Comparison of ENCODE assay signal across 37 cellular contexts in genomic region chr14:84410344-84410743, GRCh38.
"Had no signal": no experiment of that assay in that cellular context is flagged by ENCODE, and none has a peak within 500 bp of the region (broad histone marks: within the 10 kb centered on the region; RNA-seq: fewer than 3 reads in every experiment).

No MANE protein-coding gene starts in this region.

- H3K36me3 ChIP-seq: adrenal gland, ascending aorta, brain microvascular endothelial cell, breast epithelium, cardiac muscle cell had no signal

- H3K9me3 ChIP-seq: adrenal gland, ascending aorta had no signal

- H3K36me3 Mint-ChIP-seq: activated naive CD4-positive, alpha-beta T cell treated with anti-CD3 and anti-CD28 coated beads, Interleukin-2, amount 10 ng/mL, durations not matched to agents 7 days and 5 days; activated naive CD4-positive, alpha-beta T cell treated with anti-CD3 and anti-CD28 coated beads, Interleukin-2, amount 50 U/mL, for 24 hours; activated naive CD4-positive, alpha-beta T cell treated with anti-CD3 and anti-CD28 coated beads, Interleukin-2, amount 50 U/mL, for 72 hours; activated naive CD8-positive, alpha-beta T cell; activated naive CD8-positive, alpha-beta T cell treated with anti-CD3 and anti-CD28 coated beads for 36 hours; activated naive CD8-positive, alpha-beta T cell treated with anti-CD3 and anti-CD28 coated beads, Interleukin-2, amount 10 ng/mL, durations not matched to agents 7 days and 5 days had no signal

- H3K4me3 ChIP-seq: adrenal gland, ascending aorta, breast epithelium, cardiac muscle cell had no signal

- H3K27me3 ChIP-seq: adrenal gland, ascending aorta, brain microvascular endothelial cell, breast epithelium, cardiac muscle cell had no signal

- H3K4me3 Mint-ChIP-seq: activated naive CD4-positive, alpha-beta T cell treated with anti-CD3 and anti-CD28 coated beads for 36 hours; activated naive CD4-positive, alpha-beta T cell treated with anti-CD3 and anti-CD28 coated beads, Interleukin-2, amount 10 ng/mL, durations not matched to agents 7 days and 5 days; activated naive CD4-positive, alpha-beta T cell treated with anti-CD3 and anti-CD28 coated beads, Interleukin-2, amount 50 U/mL, for 24 hours; activated naive CD8-positive, alpha-beta T cell; activated naive CD8-positive, alpha-beta T cell treated with anti-CD3 and anti-CD28 coated beads for 36 hours; activated naive CD8-positive, alpha-beta T cell treated with anti-CD3 and anti-CD28 coated beads, Interleukin-2, amount 10 ng/mL, durations not matched to agents 7 days and 5 days; activated naive CD8-positive, alpha-beta T cell treated with anti-CD3 and anti-CD28 coated beads, Interleukin-2, amount 50 U/mL, for 24 hours; activated T-cell treated with anti-CD3 and anti-CD28 coated beads, Interleukin-2, amount 50 U/mL, for 24 hours; activated T-cell treated with anti-CD3 and anti-CD28 coated beads, Interleukin-2, amount 50 U/mL, for 4 hours; activated T-cell treated with anti-CD3 and anti-CD28 coated beads, Interleukin-2, amount 50 U/mL, for 72 hours; activated T-helper 1 cell treated with anti-CD3 and anti-CD28 coated beads, Interleukin-12 subunit alpha, Interleukin-12 subunit beta, Interleukin-2, Interleukin-4 antibody, amounts not matched to agents 30 ng/mL and 10 ng/mL and 1 ng/mL, durations not matched to agents 14 hours and 24 hours and 36 hours; activated T-helper 17 cell treated with anti-CD3 and anti-CD28 coated beads, Interleukin-2, amount 50 U/mL, for 72 hours; brain; central memory CD8-positive, alpha-beta T cell had no signal

- H3K4me1 ChIP-seq: ascending aorta, breast epithelium had no signal

- DNase-seq: activated effector memory CD4-positive, alpha-beta T cell treated with anti-CD3 and anti-CD28 coated beads, Interleukin-2, amount 50 U/mL, for 16 hours; activated effector memory CD4-positive, alpha-beta T cell treated with Interleukin-2 at 50 U/mL for 16 hours; activated gamma-delta T cell; activated gamma-delta T cell treated with Interleukin-2 at 50 U/mL for 16 hours; activated naive CD4-positive, alpha-beta T cell; activated naive CD4-positive, alpha-beta T cell treated with anti-CD3 and anti-CD28 coated beads for 36 hours; activated naive CD4-positive, alpha-beta T cell treated with anti-CD3 and anti-CD28 coated beads, Interleukin-2, amount 10 ng/mL, durations not matched to agents 7 days and 5 days; activated naive CD4-positive, alpha-beta T cell treated with anti-CD3 and anti-CD28 coated beads, Interleukin-2, amount 50 U/mL, for 16 hours; activated naive CD4-positive, alpha-beta T cell treated with Interleukin-2 at 50 U/mL for 16 hours; activated naive CD8-positive, alpha-beta T cell treated with anti-CD3 and anti-CD28 coated beads for 36 hours; activated naive CD8-positive, alpha-beta T cell treated with anti-CD3 and anti-CD28 coated beads, Interleukin-2, amount 10 ng/mL, durations not matched to agents 7 days and 5 days; activated naive CD8-positive, alpha-beta T cell treated with anti-CD3 and anti-CD28 coated beads, Interleukin-2, amount 50 U/mL, for 24 hours; activated T-cell treated with anti-CD3 and anti-CD28 coated beads, Interleukin-2, amount 50 U/mL, for 1 hour; activated T-cell treated with anti-CD3 and anti-CD28 coated beads, Interleukin-2, amount 50 U/mL, for 24 hours; activated T-cell treated with anti-CD3 and anti-CD28 coated beads, Interleukin-2, amount 50 U/mL, for 4 hours; activated T-cell treated with anti-CD3 and anti-CD28 coated beads, Interleukin-2, amount 50 U/mL, for 48 hours; activated T-cell treated with anti-CD3 and anti-CD28 coated beads, Interleukin-2, amount 50 U/mL, for 72 hours; adrenal gland; amniotic stem cell; amygdala; anterior cingulate cortex; aorta; brain microvascular endothelial cell; caudate nucleus; central memory CD4-positive, alpha-beta T cell; cerebellar nuclear complex had no signal

- H3K4me1 Mint-ChIP-seq: activated naive CD4-positive, alpha-beta T cell treated with anti-CD3 and anti-CD28 coated beads, Interleukin-2, amount 10 ng/mL, durations not matched to agents 7 days and 5 days; activated naive CD4-positive, alpha-beta T cell treated with anti-CD3 and anti-CD28 coated beads, Interleukin-2, amount 50 U/mL, for 24 hours; activated naive CD8-positive, alpha-beta T cell treated with anti-CD3 and anti-CD28 coated beads for 36 hours; activated naive CD8-positive, alpha-beta T cell treated with anti-CD3 and anti-CD28 coated beads, Interleukin-2, amount 10 ng/mL, durations not matched to agents 7 days and 5 days; activated naive CD8-positive, alpha-beta T cell treated with anti-CD3 and anti-CD28 coated beads, Interleukin-2, amount 50 U/mL, for 24 hours; activated T-helper 17 cell treated with anti-CD3 and anti-CD28 coated beads, Interleukin-2, amount 50 U/mL, for 72 hours; brain; central memory CD8-positive, alpha-beta T cell had no signal

- H3K27me3 Mint-ChIP-seq: activated naive CD4-positive, alpha-beta T cell treated with anti-CD3 and anti-CD28 coated beads, Interleukin-2, amount 10 ng/mL, durations not matched to agents 7 days and 5 days; activated naive CD4-positive, alpha-beta T cell treated with anti-CD3 and anti-CD28 coated beads, Interleukin-2, amount 50 U/mL, for 24 hours; activated naive CD8-positive, alpha-beta T cell; activated naive CD8-positive, alpha-beta T cell treated with anti-CD3 and anti-CD28 coated beads for 36 hours; activated naive CD8-positive, alpha-beta T cell treated with anti-CD3 and anti-CD28 coated beads, Interleukin-2, amount 10 ng/mL, durations not matched to agents 7 days and 5 days; activated naive CD8-positive, alpha-beta T cell treated with anti-CD3 and anti-CD28 coated beads, Interleukin-2, amount 50 U/mL, for 24 hours; activated T-cell treated with anti-CD3 and anti-CD28 coated beads, Interleukin-2, amount 50 U/mL, for 24 hours; activated T-helper 17 cell treated with anti-CD3 and anti-CD28 coated beads, Interleukin-2, amount 50 U/mL, for 72 hours; central memory CD8-positive, alpha-beta T cell had no signal

- ATAC-seq: activated naive CD4-positive, alpha-beta T cell treated with anti-CD3 and anti-CD28 coated beads, Interleukin-2, amount 50 U/mL, for 72 hours; activated naive CD8-positive, alpha-beta T cell treated with anti-CD3 and anti-CD28 coated beads, Interleukin-2, amount 50 U/mL, for 24 hours; activated T-cell treated with anti-CD3 and anti-CD28 coated beads, Interleukin-2, amount 50 U/mL, for 4 hours; activated T-cell treated with anti-CD3 and anti-CD28 coated beads, Interleukin-2, amount 50 U/mL, for 72 hours; activated T-helper 17 cell treated with anti-CD3 and anti-CD28 coated beads, Interleukin-2, amount 50 U/mL, for 72 hours had no signal

- H3K27ac Mint-ChIP-seq: activated naive CD4-positive, alpha-beta T cell treated with anti-CD3 and anti-CD28 coated beads for 36 hours; activated naive CD4-positive, alpha-beta T cell treated with anti-CD3 and anti-CD28 coated beads, Interleukin-2, amount 10 ng/mL, durations not matched to agents 7 days and 5 days; activated naive CD4-positive, alpha-beta T cell treated with anti-CD3 and anti-CD28 coated beads, Interleukin-2, amount 50 U/mL, for 24 hours; activated naive CD4-positive, alpha-beta T cell treated with anti-CD3 and anti-CD28 coated beads, Interleukin-2, amount 50 U/mL, for 72 hours; activated naive CD8-positive, alpha-beta T cell; activated naive CD8-positive, alpha-beta T cell treated with anti-CD3 and anti-CD28 coated beads for 36 hours; activated naive CD8-positive, alpha-beta T cell treated with anti-CD3 and anti-CD28 coated beads, Interleukin-2, amount 10 ng/mL, durations not matched to agents 7 days and 5 days; activated naive CD8-positive, alpha-beta T cell treated with anti-CD3 and anti-CD28 coated beads, Interleukin-2, amount 50 U/mL, for 24 hours; activated T-cell treated with anti-CD3 and anti-CD28 coated beads, Interleukin-2, amount 50 U/mL, for 24 hours; activated T-cell treated with anti-CD3 and anti-CD28 coated beads, Interleukin-2, amount 50 U/mL, for 72 hours; activated T-helper 1 cell treated with anti-CD3 and anti-CD28 coated beads, Interleukin-12 subunit alpha, Interleukin-12 subunit beta, Interleukin-2, Interleukin-4 antibody, amounts not matched to agents 30 ng/mL and 10 ng/mL and 1 ng/mL, durations not matched to agents 14 hours and 24 hours and 36 hours; activated T-helper 17 cell treated with anti-CD3 and anti-CD28 coated beads, Interleukin-2, amount 50 U/mL, for 72 hours; activated T-helper 2 cell treated with anti-CD3 and anti-CD28 coated beads, Interferon-gamma antibody, Interleukin-2, Interleukin-4, amounts not matched to agents 10 μg/mL and 5 μg/mL and 100 μg/mL, durations not matched to agents 14 hours and 24 hours and 36 hours; brain had no signal

- H3K27ac ChIP-seq: ascending aorta, brain microvascular endothelial cell, breast epithelium, cardiac muscle cell had no signal
